Comparison of ENCODE assay signal across 9 cellular contexts in genomic region chr17:40319651-40320550, GRCh38. TPM values are rescaled to one million over a fixed set of nuclear protein-coding genes. Genes with fewer than 3 reads are reported as not detected.
DNase-seq lines count a peak whose midpoint lies in the region; ATAC-seq and TF ChIP-seq lines count a peak whose summit lies in the region.
"Had no signal": no experiment of that assay in that cellular context is flagged by ENCODE, and none has a peak within 500 bp of the region (broad histone marks: within the 10 kb centered on the region; RNA-seq: fewer than 3 reads in every experiment).

No MANE protein-coding gene starts in this region.

- no peaks in the 10 kb centered on the region for H3K36me3 Mint-ChIP-seq in activated T-helper 1 cell treated with anti-CD3 and anti-CD28 coated beads, Interleukin-12 subunit alpha, Interleukin-12 subunit beta, Interleukin-2, Interleukin-4 antibody, amounts not matched to agents 30 ng/mL and 10 ng/mL and 1 ng/mL, durations not matched to agents 14 hours and 24 hours and 36 hours (ENCODE audit: low read depth)

- DNase-seq in NB4 (ENCODE audit: low read depth) (peak; percentile 49), left ventricle myocardium superior (peak; percentile 73), hepatic stellate cell (ENCODE audit: low spot score) (no peak)
- peak; percentile 24 for DNase-seq in activated T-helper 1 cell treated with anti-CD3 and anti-CD28 coated beads, Interleukin-12 subunit alpha, Interleukin-12 subunit beta, Interleukin-2, Interleukin-4 antibody, amounts not matched to agents 30 ng/mL and 10 ng/mL and 1 ng/mL, durations not matched to agents 14 hours and 24 hours and 36 hours (ENCODE audit: low spot score)
- peak in 2 of 3 experiments; percentile 72 to 78 for DNase-seq in stimulated activated CD4-positive, alpha-beta T cell treated with anti-CD3 and anti-CD28 coated beads, TNF-alpha, amount 100 ng/mL, for 4 hours (ENCODE audit: low read depth in 3 of 3)

- no peak for ATAC-seq in left ventricle myocardium superior
- no peak for ATAC-seq in GM18861 (IDR thresholded peaks at IDR 0.05; ENCODE audit: unreplicated experiment)
- no peak for ATAC-seq in GM21381 (IDR thresholded peaks at IDR 0.05; ENCODE audit: unreplicated experiment)
- ATAC-seq in GM21619 (IDR thresholded peaks at IDR 0.05; ENCODE audit: unreplicated experiment) = no peak

- peak overlapping the region; percentile 95 for H3K4me3 Mint-ChIP-seq in activated T-helper 1 cell treated with anti-CD3 and anti-CD28 coated beads, Interleukin-12 subunit alpha, Interleukin-12 subunit beta, Interleukin-2, Interleukin-4 antibody, amounts not matched to agents 30 ng/mL and 10 ng/mL and 1 ng/mL, durations not matched to agents 14 hours and 24 hours and 36 hours

- no peak for TF ChIP-seq POLR2A in NB4 (IDR thresholded peaks at IDR 0.05; ENCODE audit: extremely low read depth, insufficient read length)

- H3K9me3 Mint-ChIP-seq in activated T-helper 1 cell treated with anti-CD3 and anti-CD28 coated beads, Interleukin-12 subunit alpha, Interleukin-12 subunit beta, Interleukin-2, Interleukin-4 antibody, amounts not matched to agents 30 ng/mL and 10 ng/mL and 1 ng/mL, durations not matched to agents 14 hours and 24 hours and 36 hours = no peaks in the 10 kb centered on the region

- TF ChIP-seq CTCF in NB4 (IDR thresholded peaks at IDR 0.05; ENCODE audit: low read depth, low read length) = no peak

- peak overlapping the region; percentile 93 for H3K4me3 ChIP-seq in NB4 (ENCODE audit: low read depth, low read length)

- peak overlapping the region; percentile 80 for H3K27ac Mint-ChIP-seq in activated T-helper 1 cell treated with anti-CD3 and anti-CD28 coated beads, Interleukin-12 subunit alpha, Interleukin-12 subunit beta, Interleukin-2, Interleukin-4 antibody, amounts not matched to agents 30 ng/mL and 10 ng/mL and 1 ng/mL, durations not matched to agents 14 hours and 24 hours and 36 hours

- peaks cover 3% of the 10 kb centered on the region for H3K27me3 Mint-ChIP-seq in activated T-helper 1 cell treated with anti-CD3 and anti-CD28 coated beads, Interleukin-12 subunit alpha, Interleukin-12 subunit beta, Interleukin-2, Interleukin-4 antibody, amounts not matched to agents 30 ng/mL and 10 ng/mL and 1 ng/mL, durations not matched to agents 14 hours and 24 hours and 36 hours (ENCODE audit: insufficient read depth)

- peaks cover 91% of the 10 kb centered on the region for H3K4me1 Mint-ChIP-seq in activated T-helper 1 cell treated with anti-CD3 and anti-CD28 coated beads, Interleukin-12 subunit alpha, Interleukin-12 subunit beta, Interleukin-2, Interleukin-4 antibody, amounts not matched to agents 30 ng/mL and 10 ng/mL and 1 ng/mL, durations not matched to agents 14 hours and 24 hours and 36 hours (ENCODE audit: low read depth)

- intact Hi-C loops in activated T-helper 1 cell treated with anti-CD3 and anti-CD28 coated beads, Interleukin-12 subunit alpha, Interleukin-12 subunit beta, Interleukin-2, Interleukin-4 antibody, amounts not matched to agents 30 ng/mL and 10 ng/mL and 1 ng/mL, durations not matched to agents 14 hours and 24 hours and 36 hours (cut with micrococcal nuclease) = loop anchor here (5.0 to 10.0 kb wide), 4 partner anchors 37 to 1345 kb away; no protein-coding TSS in a partner anchor
- intact Hi-C loops in left ventricle myocardium superior (cut with micrococcal nuclease) = no loop called here

RNA-seq across cellular contexts. Expression of gene RARA, which starts 10.9 kb away (rescaled TPM):
- total RNA-seq in activated T-helper 1 cell treated with anti-CD3 and anti-CD28 coated beads, Interleukin-12 subunit alpha, Interleukin-12 subunit beta, Interleukin-2, Interleukin-4 antibody, amounts not matched to agents 30 ng/mL and 10 ng/mL and 1 ng/mL, durations not matched to agents 14 hours and 24 hours and 36 hours = 19.3 and 19.9 TPM in 2 replicates
- total RNA-seq in left ventricle myocardium superior = 18.6 TPM

RNA-seq across cellular contexts. Expression of gene CDC6, which starts 32.2 kb away (rescaled TPM):
- 130 and 135 TPM in 2 replicates for total RNA-seq in activated T-helper 1 cell treated with anti-CD3 and anti-CD28 coated beads, Interleukin-12 subunit alpha, Interleukin-12 subunit beta, Interleukin-2, Interleukin-4 antibody, amounts not matched to agents 30 ng/mL and 10 ng/mL and 1 ng/mL, durations not matched to agents 14 hours and 24 hours and 36 hours
- total RNA-seq in left ventricle myocardium superior = 0.99 TPM

RNA-seq across cellular contexts. Expression of gene GJD3, which starts 44.6 kb away (rescaled TPM):
- total RNA-seq in activated T-helper 1 cell treated with anti-CD3 and anti-CD28 coated beads, Interleukin-12 subunit alpha, Interleukin-12 subunit beta, Interleukin-2, Interleukin-4 antibody, amounts not matched to agents 30 ng/mL and 10 ng/mL and 1 ng/mL, durations not matched to agents 14 hours and 24 hours and 36 hours = 0.44 and 0.56 TPM in 2 replicates
- 1.2 TPM for total RNA-seq in left ventricle myocardium superior
- total RNA-seq: T-helper 2 cell treated with Interferon-gamma antibody and Interleukin-4, amounts not matched to agents 100 ng/mL and 5 ng/mL, for 36 hours had no signal

Comparison
In these comparisons a context has a peak if more than half of its experiments do, and no peak if none do; other contexts are left out.
1. RNA of gene CDC6, which starts 32.2 kb away (total RNA-seq): 130 to 135 TPM in activated T-helper 1 cell treated with anti-CD3 and anti-CD28 coated beads, Interleukin-12 subunit alpha, Interleukin-12 subunit beta, Interleukin-2, Interleukin-4 antibody, amounts not matched to agents 30 ng/mL and 10 ng/mL and 1 ng/mL, durations not matched to agents 14 hours and 24 hours and 36 hours; 0.99 TPM in left ventricle myocardium superior (single experiment); every median in the first group is over 10 times any median in the second.